Comparison of ENCODE assay signal across 13 cellular contexts in genomic region chr1:6832789-6833188, GRCh38. TPM values are rescaled to one million over a fixed set of nuclear protein-coding genes. Genes with fewer than 3 reads are reported as not detected.
DNase-seq lines count a peak whose midpoint lies in the region; ATAC-seq and TF ChIP-seq lines count a peak whose summit lies in the region.
"Had no signal": no experiment of that assay in that cellular context is flagged by ENCODE, and none has a peak within 500 bp of the region (broad histone marks: within the 10 kb centered on the region; RNA-seq: fewer than 3 reads in every experiment).

No MANE protein-coding gene starts in this region.

- no peak overlapping the region for H3K9ac ChIP-seq in HUES6 (ENCODE audit: low read length)

- DNase-seq in DMS153 (lab: John Stamatoyannopoulos, UW) (peak; percentile 80), NCI-H510A treated with DMSO at 0.1 percent for 48 hours (lab: John Stamatoyannopoulos, UW) (peak; percentile 97), mesothelial cell of epicardium (ENCODE audit: low spot score in 2 of 2, unreplicated experiment in 2 of 2) (no peak), sciatic nerve (ENCODE audit: low spot score) (no peak), dermis blood vessel endothelial cell (no peak), midbrain (lab: John Stamatoyannopoulos, UW) (no peak)
- DNase-seq: NCI-H524; Peyer's patch; stimulated activated CD4-positive, alpha-beta T cell treated with anti-CD3 and anti-CD28 coated beads, Interleukin-4, amount 100 ng/mL, for 4 hours; WERI-Rb-1 had no signal

- no peak overlapping the region for H3K4me3 Mint-ChIP-seq in mesothelial cell of epicardium

- H3K4me1 Mint-ChIP-seq in mesothelial cell of epicardium = peaks cover 20% of the 10 kb centered on the region

- peaks cover 9% of the 10 kb centered on the region for H3K36me3 ChIP-seq in HUES6 (ENCODE audit: control insufficient read depth, insufficient read depth, low read length)
- H3K36me3 ChIP-seq: Peyer's patch had no signal

- peak overlapping the region; percentile 6 for H3K27ac Mint-ChIP-seq in mesothelial cell of epicardium

- H3K9me3 ChIP-seq in HUES6 (ENCODE audit: control insufficient read depth, insufficient read depth, low read depth, low read length) = no peaks in the 10 kb centered on the region
- H3K9me3 ChIP-seq: Peyer's patch had no signal

- intact Hi-C loops in sciatic nerve (cut with DNase I) = no loop called here

- TF ChIP-seq CTCF in mesothelial cell of epicardium (IDR thresholded peaks at IDR 0.05; ENCODE audit: unreplicated experiment) = no peak

- H3K27ac ChIP-seq in HUES6 (ENCODE audit: low read depth, low read length) = 0 out of 2 replicates have a peak overlapping the region, but pooled peaks have one; percentile 38
- H3K27ac ChIP-seq: Peyer's patch, WERI-Rb-1 had no signal

- H3K36me3 Mint-ChIP-seq in mesothelial cell of epicardium = peaks cover 11% of the 10 kb centered on the region

- H3K4me3 ChIP-seq in HUES6 (ENCODE audit: low read depth, low read length) = no peak overlapping the region
- H3K4me3 ChIP-seq: Peyer's patch had no signal

- H3K27me3 ChIP-seq in HUES6 (ENCODE audit: control insufficient read depth, insufficient read depth, low read length) = no peaks in the 10 kb centered on the region
- H3K27me3 ChIP-seq: Peyer's patch had no signal

- ATAC-seq in sciatic nerve (no peak), GM21717 (IDR thresholded peaks at IDR 0.05; ENCODE audit: unreplicated experiment) (no peak)
- ATAC-seq: HCT116 had no signal

- no peaks in the 10 kb centered on the region for H3K9me3 Mint-ChIP-seq in mesothelial cell of epicardium

- H3K27me3 Mint-ChIP-seq in mesothelial cell of epicardium (ENCODE audit: low read depth) = no peaks in the 10 kb centered on the region

- no peaks in the 10 kb centered on the region for H3K4me1 ChIP-seq in HUES6 (ENCODE audit: control insufficient read depth, insufficient read depth, low read length)
- H3K4me1 ChIP-seq: Peyer's patch had no signal

RNA-seq across cellular contexts. Expression of gene CAMTA1, which starts 47.5 kb away (rescaled TPM):
- total RNA-seq in mesothelial cell of epicardium = 70.4 to 78.3 TPM (median 71.4 TPM) in 3 replicates
- 72.4 TPM for total RNA-seq in sciatic nerve
- total RNA-seq in dermis blood vessel endothelial cell = 52.7 and 58.4 TPM in 2 replicates

Comparison
In these comparisons a context has a peak if more than half of its experiments do, and no peak if none do; other contexts are left out.
1. DNase-seq: peak in DMS153 (single experiment) and NCI-H510A treated with DMSO at 0.1 percent for 48 hours (single experiment); none in mesothelial cell of epicardium (0 of 2), sciatic nerve (single experiment), dermis blood vessel endothelial cell (single experiment) and midbrain (single experiment).